Comparison of ENCODE assay signal across 8 cellular contexts in the genomic region with DNA sequence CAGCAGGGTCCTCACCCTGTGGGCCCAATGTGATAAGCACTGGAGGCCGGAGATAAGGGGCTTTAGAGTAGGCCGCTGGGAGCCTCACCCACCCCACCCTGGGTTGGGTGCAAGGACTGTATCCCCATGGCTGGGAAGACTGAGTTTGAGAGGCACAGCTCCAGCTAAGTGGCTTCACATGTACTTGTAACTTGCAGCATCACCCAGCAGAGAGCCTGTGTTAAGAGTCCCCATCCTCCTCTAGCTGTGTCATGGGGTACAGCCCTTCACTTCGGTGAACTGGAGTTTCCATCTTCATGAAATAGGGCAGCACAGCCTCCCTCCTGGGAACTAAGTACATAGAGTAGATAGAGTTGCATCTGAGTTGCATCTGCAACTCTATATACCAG. TPM values are rescaled to one million over a fixed set of nuclear protein-coding genes. Genes with fewer than 3 reads are reported as not detected.
DNase-seq lines count a peak whose midpoint lies in the region; ATAC-seq and TF ChIP-seq lines count a peak whose summit lies in the region.
"Had no signal": no experiment of that assay in that cellular context is flagged by ENCODE, and none has a peak within 500 bp of the region (broad histone marks: within the 10 kb centered on the region; RNA-seq: fewer than 3 reads in every experiment).

No MANE protein-coding gene starts in this region.

- peak overlapping the region; percentile 65 to 90 (median 86) for H3K27ac ChIP-seq in esophagus squamous epithelium
- no peak overlapping the region for H3K27ac ChIP-seq in thoracic aorta
- H3K27ac ChIP-seq: SJCRH30 had no signal

- H3K4me1 Mint-ChIP-seq in activated naive CD4-positive, alpha-beta T cell treated with anti-CD3 and anti-CD28 coated beads for 36 hours (ENCODE audit: low read depth), result peaks cover 35% of the 10 kb centered on the region

- no peaks in the 10 kb centered on the region for H3K9me3 ChIP-seq in esophagus squamous epithelium
- no peaks in the 10 kb centered on the region for H3K9me3 ChIP-seq in thoracic aorta
- H3K9me3 ChIP-seq: SJCRH30 had no signal

- TF ChIP-seq CTCF in esophagus squamous epithelium (IDR thresholded peaks at IDR 0.05) (no peak), thoracic aorta (IDR thresholded peaks at IDR 0.05) (no peak)

- intact Hi-C loops in activated naive CD4-positive, alpha-beta T cell treated with anti-CD3 and anti-CD28 coated beads for 36 hours (cut with micrococcal nuclease), result no loop called here
- intact Hi-C loops in esophagus squamous epithelium (cut with DNase I), result loop anchor here (5.0 to 10.0 kb wide), 2 partner anchors 33 to 86 kb away; no protein-coding TSS in a partner anchor

- H3K27me3 ChIP-seq in esophagus squamous epithelium, result no peaks in the 10 kb centered on the region
- no peaks in the 10 kb centered on the region for H3K27me3 ChIP-seq in thoracic aorta (replicated peaks; ENCODE audit: insufficient read depth)

- TF ChIP-seq POLR2A in esophagus squamous epithelium (IDR thresholded peaks at IDR 0.05), result no peak

- no peak for DNase-seq in activated naive CD4-positive, alpha-beta T cell treated with anti-CD3 and anti-CD28 coated beads for 36 hours
- no peak for DNase-seq in activated naive CD4-positive, alpha-beta T cell treated with anti-CD3 and anti-CD28 coated beads, Interleukin-2, amount 50 U/mL, for 16 hours
- DNase-seq in esophagus squamous epithelium (lab: John Stamatoyannopoulos, UW) (no peak), thoracic aorta (ENCODE audit: low spot score) (no peak)
- DNase-seq: foreskin melanocyte, SJCRH30 had no signal

- H3K36me3 Mint-ChIP-seq in activated naive CD4-positive, alpha-beta T cell treated with anti-CD3 and anti-CD28 coated beads for 36 hours (ENCODE audit: low read depth), result peaks cover 11% of the 10 kb centered on the region

- ATAC-seq in thoracic aorta (ENCODE audit: insufficient number of reproducible peaks, low FRiP score, low read depth), result no peak
- ATAC-seq in HG03025 (IDR thresholded peaks at IDR 0.05; ENCODE audit: low FRiP score, unreplicated experiment), result no peak
- no peak for ATAC-seq in GM21529 (IDR thresholded peaks at IDR 0.05; ENCODE audit: unreplicated experiment)

- peak overlapping the region; percentile 91 for H3K4me3 Mint-ChIP-seq in activated naive CD4-positive, alpha-beta T cell treated with anti-CD3 and anti-CD28 coated beads for 36 hours

- H3K27ac Mint-ChIP-seq in activated naive CD4-positive, alpha-beta T cell treated with anti-CD3 and anti-CD28 coated beads for 36 hours, result peak overlapping the region; percentile 80

- CTCF ChIA-PET in activated naive CD4-positive, alpha-beta T cell treated with anti-CD3 and anti-CD28 coated beads for 36 hours (lab: Charles Lee), result interaction anchor here (0.6 to 13.8 kb wide), 5 partner anchors 14 to 187 kb away, joined by 3 to 341 read pairs (median 10); a partner anchor contains a TSS

- WGBS in esophagus squamous epithelium, 2 donors, result 69 to 80% methylated on average over 2 of the region's 3 CpGs

- H3K4me1 ChIP-seq in esophagus squamous epithelium (peaks cover 28 to 50% (median 39%) of the 10 kb centered on the region in 3 donors), thoracic aorta (ENCODE audit: control insufficient read depth in 1 of 2, low read depth in 2 of 2) (peaks cover 5 to 33% of the 10 kb centered on the region in 2 donors)

- H3K4me3 ChIP-seq in esophagus squamous epithelium (peak overlapping the region; percentile 76 to 91 (median 82)), thoracic aorta (peak overlapping the region; percentile 77)

- no peaks in the 10 kb centered on the region for H3K9me3 Mint-ChIP-seq in activated naive CD4-positive, alpha-beta T cell treated with anti-CD3 and anti-CD28 coated beads for 36 hours

- H3K27me3 Mint-ChIP-seq in activated naive CD4-positive, alpha-beta T cell treated with anti-CD3 and anti-CD28 coated beads for 36 hours (ENCODE audit: low read depth), result no peaks in the 10 kb centered on the region

- H3K36me3 ChIP-seq in esophagus squamous epithelium (peaks cover 0 to 39% (median 0%) of the 10 kb centered on the region in 3 donors), thoracic aorta (no peaks in the 10 kb centered on the region)
- H3K36me3 ChIP-seq: SJCRH30 had no signal

RNA-seq across cellular contexts. Expression of a gene that starts 1.3 kb away (rescaled TPM):
- total RNA-seq in activated naive CD4-positive, alpha-beta T cell treated with anti-CD3 and anti-CD28 coated beads for 36 hours, result 100 to 1,000 TPM; 237 to 249 TPM
- total RNA-seq in esophagus squamous epithelium (100 to 1,000 TPM; 211 to 436 (median 345) TPM), thoracic aorta (100 to 1,000 TPM; 107 to 235 TPM)

RNA-seq across cellular contexts. Expression of a gene that starts 1.5 kb away (rescaled TPM):
- 10 to 100 TPM; 41.4 to 43.2 TPM for total RNA-seq in activated naive CD4-positive, alpha-beta T cell treated with anti-CD3 and anti-CD28 coated beads for 36 hours
- not detected for total RNA-seq in esophagus squamous epithelium
- not detected for total RNA-seq in thoracic aorta
- total RNA-seq: SJCRH30 had no signal

RNA-seq across cellular contexts. Expression of a gene that starts 6.0 kb away (rescaled TPM):
- total RNA-seq in activated naive CD4-positive, alpha-beta T cell treated with anti-CD3 and anti-CD28 coated beads for 36 hours, result 10 to 100 TPM; 54.8 to 55.6 TPM
- total RNA-seq in esophagus squamous epithelium (10 to 100 TPM in 3 of 4 donors, 1 to 10 TPM in 1; 7.1 to 19.2 (median 14.9) TPM), thoracic aorta (1 to 10 TPM; 3.0 to 7.9 TPM)

RNA-seq across cellular contexts. Expression of a gene that starts 9.1 kb away (rescaled TPM):
- 100 to 1,000 TPM; 292 to 296 TPM for total RNA-seq in activated naive CD4-positive, alpha-beta T cell treated with anti-CD3 and anti-CD28 coated beads for 36 hours
- 100 to 1,000 TPM; 260 to 945 (median 388) TPM for total RNA-seq in esophagus squamous epithelium
- total RNA-seq in thoracic aorta, result 1,000 to 10,000 TPM in 1 of 2 donors, 100 to 1,000 TPM in 1; 698 to 2,087 TPM

RNA-seq across cellular contexts. Expression of a gene that starts 25.0 kb away (rescaled TPM):
- 10 to 100 TPM; 14.0 to 14.9 TPM for total RNA-seq in activated naive CD4-positive, alpha-beta T cell treated with anti-CD3 and anti-CD28 coated beads for 36 hours
- total RNA-seq in esophagus squamous epithelium (10 to 100 TPM; 41.4 to 76.5 (median 61.6) TPM), thoracic aorta (100 to 1,000 TPM in 1 of 2 donors, 10 to 100 TPM in 1; 22.6 to 102 TPM)

Comparison
In these comparisons a context has a peak if more than half of its experiments do, and no peak if none do; other contexts are left out.
1. H3K27ac ChIP-seq: peak in esophagus squamous epithelium (4 of 4); none in thoracic aorta (0 of 2).
2. RNA of a gene that starts 1.5 kb away (total RNA-seq): 41.4 to 43.2 TPM in activated naive CD4-positive, alpha-beta T cell treated with anti-CD3 and anti-CD28 coated beads for 36 hours; not detected in thoracic aorta and not detected in esophagus squamous epithelium; every median in the first group is over 10 times any median in the second.